Comparison of ENCODE assay signal across 8 cellular contexts in the genomic region with DNA sequence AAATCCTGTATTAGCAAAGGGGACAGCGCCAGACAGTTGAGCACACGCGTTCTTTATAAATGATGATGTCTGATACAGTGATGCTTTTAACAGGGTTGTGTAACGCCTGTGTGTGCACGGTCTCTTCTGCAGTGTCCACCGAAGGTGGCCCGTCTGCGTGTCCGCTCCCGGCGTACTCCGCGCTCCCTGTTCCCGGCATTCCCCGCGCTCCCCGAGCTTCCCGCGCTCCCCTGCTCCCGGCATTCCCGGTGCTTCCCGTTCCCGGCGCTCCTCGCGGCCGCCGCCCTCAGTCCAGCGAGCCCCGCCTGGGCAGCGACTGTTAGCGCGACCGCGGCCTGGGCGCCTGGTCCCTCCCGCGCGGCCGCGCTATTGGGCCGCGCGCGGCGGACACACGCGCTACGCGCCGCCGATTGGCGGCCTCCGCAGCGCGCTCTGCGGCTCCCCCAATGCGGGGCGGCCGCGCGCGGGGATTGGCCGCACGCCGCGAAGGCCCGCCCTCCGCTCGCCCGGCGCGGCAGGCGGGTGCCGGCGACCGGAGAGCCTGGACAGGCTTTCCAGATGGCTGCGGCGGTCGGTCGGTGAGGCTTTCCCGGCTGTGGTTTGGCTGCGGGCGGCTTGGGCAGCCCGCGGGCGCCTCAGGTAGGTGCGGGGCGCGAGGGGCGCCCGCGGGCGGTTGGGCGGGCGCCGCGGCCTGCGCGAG. TPM values are rescaled to one million over a fixed set of nuclear protein-coding genes. Genes with fewer than 3 reads are reported as not detected.
DNase-seq lines count a peak whose midpoint lies in the region; TF ChIP-seq lines count a peak whose summit lies in the region.

A gene (plus strand): TSS at position 497 of the 700 bp plus-strand sequence. CDS start 5,723 bp downstream, outside the sequence.

- H4K20me1 ChIP-seq in MM.1S (ENCODE audit: insufficient read depth, low read length) (0 out of 2 replicates have a peak, but pooled peaks cover 8% of the 10 kb centered on the region), neural progenitor cell (ENCODE audit: low read depth) (peaks cover 45% of the 10 kb centered on the region)

- H3K4me1 ChIP-seq in HAP-1 (peaks cover 12% of the 10 kb centered on the region), MM.1S (ENCODE audit: low read length) (peaks cover 6% of the 10 kb centered on the region; the same call in 1 of the 2 replicates), SJCRH30 (0 out of 2 replicates have a peak, but pooled peaks cover 3% of the 10 kb centered on the region), neural progenitor cell (peaks cover 31% of the 10 kb centered on the region)

- no peaks in the 10 kb centered on the region for H3K9me3 ChIP-seq in HAP-1
- no peaks in the 10 kb centered on the region for H3K9me3 ChIP-seq in MM.1S (replicated peaks; ENCODE audit: insufficient read depth, low read length)
- H3K9me3 ChIP-seq in SJCRH30 (replicated peaks), result no peaks in the 10 kb centered on the region
- no peaks in the 10 kb centered on the region for H3K9me3 ChIP-seq in neural progenitor cell (ENCODE audit: low read depth)

- H3K36me3 Mint-ChIP-seq in neural progenitor cell, result peaks cover 5% of the 10 kb centered on the region

- H3K27ac ChIP-seq in MM.1S (ENCODE audit: low read length), result peak within 1 kb of the TSS; percentile 52; the same call in 1 of the 2 replicates
- H3K27ac ChIP-seq in SJCRH30, result peak within 1 kb of the TSS; percentile 85
- peak within 1 kb of the TSS; percentile 85 for H3K27ac ChIP-seq in neural progenitor cell
- H3K27ac ChIP-seq in substantia nigra (ENCODE audit: low read depth, low read length, poor library complexity, severe bottlenecking), result peak within 1 kb of the TSS; percentile 76

- H3K9me2 ChIP-seq in MM.1S (replicated peaks; ENCODE audit: insufficient read depth, low read length), result no peaks in the 10 kb centered on the region

- peak; percentile 92 for DNase-seq in ELR (ENCODE audit: low read depth)
- DNase-seq in HAP-1 (ENCODE audit: low spot score in 2 of 2), result peak; percentile 90 to 94
- peak; percentile 87 for DNase-seq in MM.1S
- DNase-seq in SJCRH30, result peak; percentile 96
- DNase-seq in activated naive CD4-positive, alpha-beta T cell treated with Interleukin-2 at 50 U/mL for 16 hours, result peak; percentile 70
- peak; percentile 95 for DNase-seq in foreskin melanocyte
- peak; percentile 98 for DNase-seq in neural progenitor cell (ENCODE audit: low spot score)
- peak; percentile 36 to 98 (median 89) for DNase-seq in substantia nigra (lab: John Stamatoyannopoulos, UW)

- H3K27me3 ChIP-seq in HAP-1 (ENCODE audit: low read depth), result no peaks in the 10 kb centered on the region
- H3K27me3 ChIP-seq in MM.1S (replicated peaks; ENCODE audit: insufficient read depth, low read length), result no peaks in the 10 kb centered on the region
- H3K27me3 ChIP-seq in SJCRH30, result no peaks in the 10 kb centered on the region
- no peaks in the 10 kb centered on the region for H3K27me3 ChIP-seq in neural progenitor cell

- peak within 1 kb of the TSS; percentile 95 for H3K4me3 Mint-ChIP-seq in neural progenitor cell

- H3F3A ChIP-seq in MM.1S (ENCODE audit: insufficient read depth, low read length) (no peaks in the 10 kb centered on the region), neural progenitor cell (ENCODE audit: low read depth) (peaks cover 61% of the 10 kb centered on the region)

- H3K36me3 ChIP-seq in HAP-1 (replicated peaks) (peaks cover 16% of the 10 kb centered on the region), MM.1S (replicated peaks; ENCODE audit: insufficient read depth, low read length) (no peaks in the 10 kb centered on the region), SJCRH30 (peaks cover 7% of the 10 kb centered on the region), neural progenitor cell (no peaks in the 10 kb centered on the region)

- H3K4me1 Mint-ChIP-seq in neural progenitor cell, result peaks cover 48% of the 10 kb centered on the region

- no peak for TF ChIP-seq CTCF in MM.1S (IDR thresholded peaks at IDR 0.05; ENCODE audit: low read length)
- TF ChIP-seq CTCF in neural progenitor cell (IDR thresholded peaks at IDR 0.05), result no peak

- H3K27ac Mint-ChIP-seq in neural progenitor cell, result peak within 1 kb of the TSS; percentile 84

- H3K4me3 ChIP-seq in HAP-1 (peak within 1 kb of the TSS; percentile 85), MM.1S (ENCODE audit: low read length) (peak within 1 kb of the TSS; percentile 80), SJCRH30 (peak within 1 kb of the TSS; percentile 90), neural progenitor cell (peak within 1 kb of the TSS; percentile 81)

- peaks cover 2% of the 10 kb centered on the region for H3K27me3 Mint-ChIP-seq in neural progenitor cell (ENCODE audit: insufficient read depth, low read depth)

- in situ Hi-C loops in HAP-1 (cut with MboI; ENCODE audit: low sequenced_read_pairs), result loop anchor here (10.0 kb wide), 1 partner anchor 65 kb away; a partner anchor contains a TSS

- H3K79me2 ChIP-seq in MM.1S (ENCODE audit: low read length) (peaks cover 46% of the 10 kb centered on the region), neural progenitor cell (ENCODE audit: low read depth) (peaks cover 46% of the 10 kb centered on the region)

- H3K9ac ChIP-seq in MM.1S (ENCODE audit: low read length), result peak within 1 kb of the TSS; percentile 82
- peak within 1 kb of the TSS; percentile 93 for H3K9ac ChIP-seq in neural progenitor cell

- H3K9me3 Mint-ChIP-seq in neural progenitor cell, result no peaks in the 10 kb centered on the region

- peak within 1 kb of the TSS; percentile 99 for H3K4me2 ChIP-seq in MM.1S (ENCODE audit: low read depth, low read length)
- H3K4me2 ChIP-seq in neural progenitor cell, result peak within 1 kb of the TSS; percentile 95

- H2AFZ ChIP-seq in MM.1S (ENCODE audit: low read length), result peak within 1 kb of the TSS; percentile 99
- peak within 1 kb of the TSS; percentile 64 for H2AFZ ChIP-seq in neural progenitor cell (replicated peaks)

RNA-seq across cellular contexts. Expression of the gene that starts here (rescaled TPM):
- total RNA-seq in SJCRH30 (2014; rRNA removed; shearing (Covaris generic)), result 30.0 and 39.3 TPM in 2 replicates
- 29.1 and 39.7 TPM in 2 replicates for total RNA-seq in neural progenitor cell (ENCODE audit: low replicate concordance)

Comparison
In these comparisons a context has a peak if more than half of its experiments do, and no peak if none do; other contexts are left out.
1. Peak in every context shown above with its lines: DNase-seq, H3K4me3 ChIP-seq and H3K27ac ChIP-seq.